In genomic region chr14:34873591-34874385, GRCh38 we compare ENCODE assay signal across 1 cellular context.
TF ChIP-seq lines count a peak whose summit lies in the region.

No MANE protein-coding gene starts in this region.

TF ChIP-seq in HepG2, 621 proteins besides CTCF, POLR2A, EP300 and RAD21 (continued from another document and continues in another):
- peak; percentile 67; the same call in 1 of the 2 replicates for TF ChIP-seq GATAD2A (CRISPR knock-in tag; IDR thresholded peaks at IDR 0.05)
- 0 out of 2 replicates have a peak, but pooled peaks have one; percentile 77 for TF ChIP-seq ZNF10 (CRISPR knock-in tag; IDR thresholded peaks at IDR 0.05; ENCODE audit: borderline replicate concordance, low read depth)
- TF ChIP-seq USF2 (IDR thresholded peaks at IDR 0.05; ENCODE audit: low read depth, low read length), result no peak
- TF ChIP-seq USF2 (CRISPR knock-in tag; IDR thresholded peaks at IDR 0.05; ENCODE audit: borderline replicate concordance), result no peak
- peak; percentile 13 for TF ChIP-seq MIER3 (CRISPR knock-in tag; IDR thresholded peaks at IDR 0.05; ENCODE audit: borderline replicate concordance)
- TF ChIP-seq ZBTB3 (CRISPR knock-in tag; IDR thresholded peaks at IDR 0.05; ENCODE audit: borderline replicate concordance, low read depth), result peak; percentile 89
- peak; percentile 94 for TF ChIP-seq ZZZ3 (CRISPR knock-in tag; IDR thresholded peaks at IDR 0.05; ENCODE audit: borderline replicate concordance)
- peak; percentile 94 for TF ChIP-seq IKZF4 (CRISPR knock-in tag; IDR thresholded peaks at IDR 0.05; ENCODE audit: borderline replicate concordance, low read depth, not compliant biosample characterization)
- TF ChIP-seq PLRG1 (conservative IDR thresholded peaks at IDR 0.05), result no peak
- peak; percentile 93 for TF ChIP-seq RNF2 (conservative IDR thresholded peaks at IDR 0.05; ENCODE audit: low read depth)
- TF ChIP-seq ZMAT3 (CRISPR knock-in tag; conservative IDR thresholded peaks at IDR 0.05), result peak; percentile 96
- TF ChIP-seq ATRX (CRISPR knock-in tag; IDR thresholded peaks at IDR 0.05; ENCODE audit: borderline replicate concordance), result no peak
- peak; percentile 75 for TF ChIP-seq PHF20 (CRISPR knock-in tag; IDR thresholded peaks at IDR 0.05)
- TF ChIP-seq KLF15 (CRISPR knock-in tag; IDR thresholded peaks at IDR 0.05; ENCODE audit: borderline replicate concordance), result peak; percentile 95; the same call in 1 of the 2 replicates
- no peak for TF ChIP-seq NR2F6 (IDR thresholded peaks at IDR 0.05)
- TF ChIP-seq NR2F6 (CRISPR knock-in tag; IDR thresholded peaks at IDR 0.05), result 0 out of 2 replicates have a peak, but pooled peaks have one; percentile 44
- TF ChIP-seq ZNF768 (CRISPR knock-in tag; IDR thresholded peaks at IDR 0.05), result peak; percentile 72
- peak; percentile 93 for TF ChIP-seq KDM2A (CRISPR knock-in tag; IDR thresholded peaks at IDR 0.05; ENCODE audit: borderline replicate concordance, low read depth)
- peak; percentile 70; the same call in 1 of the 2 replicates for TF ChIP-seq GPN1 (CRISPR knock-in tag; IDR thresholded peaks at IDR 0.05; ENCODE audit: borderline replicate concordance)
- no peak for TF ChIP-seq CC2D1A (CRISPR knock-in tag; IDR thresholded peaks at IDR 0.05)
- peak; percentile 92; the same call in 1 of the 2 replicates for TF ChIP-seq ZNF446 (CRISPR knock-in tag; IDR thresholded peaks at IDR 0.05)
- no peak; the same call in 1 of the 2 replicates for TF ChIP-seq AKNA (CRISPR knock-in tag; IDR thresholded peaks at IDR 0.05; ENCODE audit: borderline replicate concordance)
- peak; percentile 69; the same call in 1 of the 2 replicates for TF ChIP-seq ZNF337 (CRISPR knock-in tag; IDR thresholded peaks at IDR 0.05; ENCODE audit: borderline replicate concordance, low read depth)
- TF ChIP-seq POGZ (CRISPR knock-in tag; IDR thresholded peaks at IDR 0.05), result peak; percentile 90
- peak; percentile 49; the same call in 1 of the 2 replicates for TF ChIP-seq TGIF2 (CRISPR knock-in tag; IDR thresholded peaks at IDR 0.05)
- TF ChIP-seq NKX3-1 (CRISPR knock-in tag; IDR thresholded peaks at IDR 0.05), result peak; percentile 76
- peak; percentile 61; the same call in 1 of the 2 replicates for TF ChIP-seq PAXIP1 (CRISPR knock-in tag; conservative IDR thresholded peaks at IDR 0.05)
- TF ChIP-seq NBN (conservative IDR thresholded peaks at IDR 0.05), result no peak
- TF ChIP-seq GFI1 (CRISPR knock-in tag; IDR thresholded peaks at IDR 0.05; ENCODE audit: borderline replicate concordance), result peak; percentile 93
- peak; percentile 99; the same call in 1 of the 2 replicates for TF ChIP-seq ZNF556 (CRISPR knock-in tag; IDR thresholded peaks at IDR 0.05; ENCODE audit: borderline replicate concordance)
- TF ChIP-seq FOSL2 (CRISPR knock-in tag; IDR thresholded peaks at IDR 0.05), result peak; percentile 11
- peak; percentile 83; the same call in 1 of the 2 replicates for TF ChIP-seq ZNF772 (CRISPR knock-in tag; IDR thresholded peaks at IDR 0.05)
- peak; percentile 37 for TF ChIP-seq ZNF660 (CRISPR knock-in tag; IDR thresholded peaks at IDR 0.05; ENCODE audit: borderline replicate concordance, low read depth)
- peak; percentile 96 for TF ChIP-seq ZNF292 (CRISPR knock-in tag; IDR thresholded peaks at IDR 0.05; ENCODE audit: borderline replicate concordance, low read depth)
- peak; percentile 59; the same call in 1 of the 2 replicates for TF ChIP-seq ZMYM2 (CRISPR knock-in tag; IDR thresholded peaks at IDR 0.05)
- TF ChIP-seq ZNF274 (CRISPR knock-in tag; IDR thresholded peaks at IDR 0.05), result peak; percentile 92
- peak; percentile 94 for TF ChIP-seq ZNF136 (CRISPR knock-in tag; IDR thresholded peaks at IDR 0.05; ENCODE audit: low read depth)
- peak; percentile 28; the same call in 1 of the 2 replicates for TF ChIP-seq SP140L (CRISPR knock-in tag; IDR thresholded peaks at IDR 0.05; ENCODE audit: borderline replicate concordance)
- TF ChIP-seq STAT5B (CRISPR knock-in tag; IDR thresholded peaks at IDR 0.05), result peak; percentile 95
- TF ChIP-seq NFKBIZ (CRISPR knock-in tag; IDR thresholded peaks at IDR 0.05), result 0 out of 2 replicates have a peak, but pooled peaks have one; percentile 52
- TF ChIP-seq ZNF383 (CRISPR knock-in tag; IDR thresholded peaks at IDR 0.05; ENCODE audit: borderline replicate concordance), result peak; percentile 99
- TF ChIP-seq YY1 (IDR thresholded peaks at IDR 0.05; ENCODE audit: insufficient read depth, insufficient replicate concordance, low read depth, low read length), result no peak
- peak; percentile 94; the same call in 1 of the 2 replicates for TF ChIP-seq SNAPC4 (CRISPR knock-in tag; IDR thresholded peaks at IDR 0.05)
- peak; percentile 37 for TF ChIP-seq SAFB2 (CRISPR knock-in tag; IDR thresholded peaks at IDR 0.05; ENCODE audit: borderline replicate concordance, low read depth)
- TF ChIP-seq FOXO4 (CRISPR knock-in tag; conservative IDR thresholded peaks at IDR 0.05), result 0 out of 2 replicates have a peak, but pooled peaks have one; percentile 96
- TF ChIP-seq KLF9 (CRISPR knock-in tag; IDR thresholded peaks at IDR 0.05; ENCODE audit: low read depth), result 0 out of 2 replicates have a peak, but pooled peaks have one; percentile 76
- peak; percentile 100 for TF ChIP-seq ASH2L (IDR thresholded peaks at IDR 0.05; ENCODE audit: insufficient read length, low read depth, low read length)
- TF ChIP-seq NFIB (CRISPR knock-in tag; IDR thresholded peaks at IDR 0.05; ENCODE audit: borderline replicate concordance), result no peak
- peak; percentile 94; the same call in 1 of the 2 replicates for TF ChIP-seq ZNF577 (CRISPR knock-in tag; IDR thresholded peaks at IDR 0.05; ENCODE audit: borderline replicate concordance, low read depth)
- TF ChIP-seq GABPA (IDR thresholded peaks at IDR 0.05; ENCODE audit: low read depth, low read length), result no peak
- peak; percentile 71 for TF ChIP-seq GABPA (CRISPR knock-in tag; IDR thresholded peaks at IDR 0.05; ENCODE audit: low read depth)
